Comparison of ENCODE assay signal across 11 cellular contexts in the genomic region with DNA sequence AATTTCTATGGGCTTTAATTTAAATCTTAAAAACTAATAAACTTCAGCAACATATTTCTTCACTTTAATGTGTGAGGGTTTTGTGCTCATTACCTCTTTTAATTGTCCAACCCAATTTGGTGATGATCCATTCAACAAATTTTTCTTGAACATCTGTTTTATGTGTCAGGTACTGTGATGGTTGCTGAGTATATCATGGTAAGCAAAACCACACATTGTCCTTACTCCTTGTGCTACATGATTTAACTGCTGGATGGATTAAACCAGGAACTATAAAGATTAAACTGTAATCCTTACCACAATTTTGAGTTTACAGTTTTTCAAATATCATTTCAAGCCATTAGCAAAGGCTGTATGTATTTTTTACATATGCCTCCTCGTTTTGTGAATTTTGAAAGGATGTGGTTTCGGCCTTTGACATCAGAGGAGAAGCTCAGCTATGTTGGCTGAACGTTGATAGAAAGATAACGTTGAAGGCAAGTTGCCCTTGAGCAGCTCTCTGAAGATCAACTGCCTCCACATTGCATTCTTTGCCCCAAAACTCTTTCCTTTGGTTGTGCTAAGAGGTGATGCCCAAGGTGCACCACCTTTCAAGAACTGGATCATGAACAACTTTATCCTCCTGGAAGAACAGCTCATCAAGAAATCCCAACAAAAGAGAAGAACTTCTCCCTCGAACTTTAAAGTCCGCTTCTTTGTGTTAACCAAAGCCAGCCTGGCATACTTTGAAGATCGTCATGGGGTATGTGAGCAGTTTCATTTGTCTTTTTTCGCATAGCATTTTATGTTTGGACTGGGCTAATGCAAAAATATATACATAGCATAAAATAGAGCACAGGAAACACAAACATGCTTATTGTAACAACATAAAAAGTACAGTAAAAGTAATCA. TPM values are rescaled to one million over a fixed set of nuclear protein-coding genes. Genes with fewer than 3 reads are reported as not detected.
A peak's percentile ranks its signal among the peaks of the same experiment; 100 is the strongest.
DNase-seq lines count a peak whose midpoint lies in the region; ATAC-seq and TF ChIP-seq lines count a peak whose summit lies in the region.
"Had no signal": no experiment of that assay in that cellular context is flagged by ENCODE, and none has a peak within 500 bp of the region (broad histone marks: within the 10 kb centered on the region; RNA-seq: fewer than 3 reads in every experiment).

A gene (plus strand): TSS at position 467 of the 891 bp plus-strand sequence. CDS start 138 bp downstream, at position 605.

- peak; percentile 54 for DNase-seq in activated T-cell treated with anti-CD3 and anti-CD28 coated beads, Interleukin-2, amount 50 U/mL, for 24 hours
- no peak for DNase-seq in activated T-cell treated with anti-CD3 and anti-CD28 coated beads for 4 hours
- peak; percentile 40 to 52 (median 49) for DNase-seq in effector memory CD8-positive, alpha-beta T cell
- no peak for DNase-seq in suprapubic skin (ENCODE audit: low spot score in 2 of 2)
- no peak for DNase-seq in NCI-H2081 treated with DMSO at 0.1 percent for 48 hours (lab: John Stamatoyannopoulos, UW)
- DNase-seq in occipital lobe (lab: John Stamatoyannopoulos, UW) = no peak
- DNase-seq in H4 (ENCODE audit: low spot score) = no peak
- DNase-seq: psoas muscle, trophoblast cell had no signal

- H3K9me3 Mint-ChIP-seq in activated T-cell treated with anti-CD3 and anti-CD28 coated beads, Interleukin-2, amount 50 U/mL, for 24 hours = no peaks in the 10 kb centered on the region
- no peaks in the 10 kb centered on the region for H3K9me3 Mint-ChIP-seq in effector memory CD8-positive, alpha-beta T cell
- H3K9me3 Mint-ChIP-seq: GM23338 had no signal

- peaks cover 53% of the 10 kb centered on the region for H3K36me3 Mint-ChIP-seq in activated T-cell treated with anti-CD3 and anti-CD28 coated beads, Interleukin-2, amount 50 U/mL, for 24 hours (ENCODE audit: low read depth)
- peaks cover 32% of the 10 kb centered on the region for H3K36me3 Mint-ChIP-seq in effector memory CD8-positive, alpha-beta T cell (ENCODE audit: insufficient read depth)

- no peaks in the 10 kb centered on the region for H3K9me3 ChIP-seq in suprapubic skin
- H3K9me3 ChIP-seq: psoas muscle had no signal

- TF ChIP-seq CTCF in suprapubic skin (IDR thresholded peaks at IDR 0.05) = no peak

- 80% methylated on average over 8 of the region's 8 CpGs for WGBS in suprapubic skin

- no peak within 1 kb of the TSS for H3K27ac ChIP-seq in suprapubic skin
- H3K27ac ChIP-seq: psoas muscle had no signal

- no peak for TF ChIP-seq POLR2A in suprapubic skin (IDR thresholded peaks at IDR 0.05)

- H3K27me3 Mint-ChIP-seq in activated T-cell treated with anti-CD3 and anti-CD28 coated beads, Interleukin-2, amount 50 U/mL, for 24 hours = no peaks in the 10 kb centered on the region
- H3K27me3 Mint-ChIP-seq in effector memory CD8-positive, alpha-beta T cell = no peaks in the 10 kb centered on the region

- no peaks in the 10 kb centered on the region for H3K4me1 ChIP-seq in suprapubic skin
- H3K4me1 ChIP-seq: psoas muscle had no signal

- intact Hi-C loops in T-helper 2 cell treated with Interferon-gamma antibody and Interleukin-4, amounts not matched to agents 100 ng/mL and 5 ng/mL, for 36 hours (cut with micrococcal nuclease) = loop anchor here (1.0 to 5.0 kb wide), 9 partner anchors 8 to 362 kb away; a partner anchor contains a TSS

- H3K27ac Mint-ChIP-seq in activated T-cell treated with anti-CD3 and anti-CD28 coated beads, Interleukin-2, amount 50 U/mL, for 24 hours = peak within 1 kb of the TSS; percentile 94
- peak within 1 kb of the TSS; percentile 85 to 87 for H3K27ac Mint-ChIP-seq in effector memory CD8-positive, alpha-beta T cell
- H3K27ac Mint-ChIP-seq: GM23338 had no signal

- no peaks in the 10 kb centered on the region for H3K27me3 ChIP-seq in suprapubic skin

- no peak for TF ChIP-seq EP300 in suprapubic skin (IDR thresholded peaks at IDR 0.05)

- no peaks in the 10 kb centered on the region for H3K36me3 ChIP-seq in suprapubic skin

- peak within 1 kb of the TSS; percentile 22 for H3K4me3 ChIP-seq in suprapubic skin
- H3K4me3 ChIP-seq: GM23338, psoas muscle had no signal

- H3K4me3 Mint-ChIP-seq in activated T-cell treated with anti-CD3 and anti-CD28 coated beads, Interleukin-2, amount 50 U/mL, for 24 hours = peak within 1 kb of the TSS; percentile 87
- H3K4me3 Mint-ChIP-seq in effector memory CD8-positive, alpha-beta T cell = peak within 1 kb of the TSS; percentile 75 to 98
- H3K4me3 Mint-ChIP-seq: GM23338 had no signal

- peak; percentile 91 for ATAC-seq in effector memory CD8-positive, alpha-beta T cell (replicated peaks)
- ATAC-seq: GM23338, psoas muscle had no signal

- peaks cover 53% of the 10 kb centered on the region for H3K4me1 Mint-ChIP-seq in activated T-cell treated with anti-CD3 and anti-CD28 coated beads, Interleukin-2, amount 50 U/mL, for 24 hours (ENCODE audit: low read depth)
- peaks cover 34 to 50% of the 10 kb centered on the region in 2 donors for H3K4me1 Mint-ChIP-seq in effector memory CD8-positive, alpha-beta T cell (ENCODE audit: low read depth in 2 of 2)
- H3K4me1 Mint-ChIP-seq: GM23338 had no signal

RNA-seq across cellular contexts. Expression of the gene that starts here (rescaled TPM):
- total RNA-seq in T-helper 2 cell treated with Interferon-gamma antibody and Interleukin-4, amounts not matched to agents 100 ng/mL and 5 ng/mL, for 36 hours = 184 and 197 TPM in 2 replicates
- total RNA-seq in suprapubic skin (1 to 10 TPM; 1.6 to 3.5 (median 2.7) TPM), occipital lobe (0.16 TPM)
- 0.02 TPM in 1 of 2 replicates, not detected in the other for total RNA-seq in H4 (2014; rRNA removed; shearing (Covaris generic))
- total RNA-seq: GM23338 had no signal

Comparison
In these comparisons a context has a peak if more than half of its experiments do, and no peak if none do; other contexts are left out.
1. RNA of the gene that starts here (total RNA-seq): 184 to 197 TPM in T-helper 2 cell treated with Interferon-gamma antibody and Interleukin-4, amounts not matched to agents 100 ng/mL and 5 ng/mL, for 36 hours; 1.6 to 3.5 TPM in suprapubic skin, 0.16 TPM in occipital lobe (single experiment) and 0.02 TPM in H4; every median in the first group is over 10 times any median in the second.
2. DNase-seq: peak in activated T-cell treated with anti-CD3 and anti-CD28 coated beads, Interleukin-2, amount 50 U/mL, for 24 hours (single experiment) and effector memory CD8-positive, alpha-beta T cell (3 of 3); none in activated T-cell treated with anti-CD3 and anti-CD28 coated beads for 4 hours (single experiment), suprapubic skin (0 of 2), NCI-H2081 treated with DMSO at 0.1 percent for 48 hours (single experiment), occipital lobe (single experiment) and H4 (single experiment).